ENCODE assay signal across 9 cellular contexts in the genomic region with DNA sequence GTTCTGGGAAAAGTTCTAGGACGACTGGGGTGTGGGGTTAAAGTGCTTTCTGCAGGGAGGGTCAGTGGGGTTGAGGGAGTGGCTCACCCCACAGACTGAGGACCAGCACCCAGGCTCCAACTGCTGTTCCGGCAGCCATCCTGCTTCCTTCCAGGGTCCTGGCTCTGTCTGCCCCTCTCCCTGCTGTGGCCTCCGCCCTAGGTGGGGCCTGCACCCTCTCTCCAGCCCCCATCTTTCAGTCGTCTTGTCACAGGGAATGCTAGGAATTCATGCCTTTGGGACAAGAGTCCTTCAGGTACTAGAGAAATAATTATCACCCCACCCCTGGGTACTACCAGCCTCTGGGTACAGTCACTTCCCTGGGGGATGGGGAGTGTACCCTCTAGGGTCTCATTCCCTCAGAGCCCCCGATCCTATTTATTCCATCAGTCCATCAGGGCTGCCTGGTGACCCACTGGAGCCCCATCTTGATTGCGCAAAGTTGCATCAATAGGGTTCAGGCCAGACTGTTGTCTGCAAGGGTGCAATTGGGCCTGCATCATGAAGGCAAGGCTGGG. TPM values are rescaled to one million over a fixed set of nuclear protein-coding genes. Genes with fewer than 3 reads are reported as not detected.
DNase-seq lines count a peak whose midpoint lies in the region; ATAC-seq and TF ChIP-seq lines count a peak whose summit lies in the region.
"Had no signal": no experiment of that assay in that cellular context is flagged by ENCODE, and none has a peak within 500 bp of the region (broad histone marks: within the 10 kb centered on the region; RNA-seq: fewer than 3 reads in every experiment).

A gene (minus strand): TSS at position 170 of the 557 bp plus-strand sequence. CDS start 31 bp downstream, at position 139.

- peaks cover 6 to 75% (median 42%) of the 10 kb centered on the region in 4 donors for H3K4me1 Mint-ChIP-seq in CD4-positive, CD25-positive, alpha-beta regulatory T cell
- peaks cover 41% of the 10 kb centered on the region for H3K4me1 Mint-ChIP-seq in progenitor cell of endocrine pancreas (ENCODE audit: low read depth)

- intact Hi-C loops in HCT116 (cut with micrococcal nuclease), result no loop called here

- H3K27ac Mint-ChIP-seq in CD4-positive, CD25-positive, alpha-beta regulatory T cell, result peak within 1 kb of the TSS; percentile 35 to 90 (median 42)
- no peak within 1 kb of the TSS for H3K27ac Mint-ChIP-seq in progenitor cell of endocrine pancreas

- peaks cover 42% of the 10 kb centered on the region for H3K4me1 ChIP-seq in CD4-positive, CD25-positive, alpha-beta regulatory T cell (ENCODE audit: control insufficient read depth, insufficient read depth, low read length, poor library complexity, severe bottlenecking)
- H3K4me1 ChIP-seq in HCT116 (ENCODE audit: control insufficient read depth in 1 of 2, insufficient read depth in 2 of 2, low read length in 2 of 2), result peaks cover 9 to 34% of the 10 kb centered on the region in 2 experiments
- H3K4me1 ChIP-seq in effector memory CD4-positive, alpha-beta T cell (ENCODE audit: control insufficient read depth, insufficient read depth, low read length, poor library complexity, severe bottlenecking), result peaks cover 34% of the 10 kb centered on the region

- POLR2A ChIA-PET in HCT116 (lab: Charles Lee), result no interaction called here

- DNase-seq in CD4-positive, CD25-positive, alpha-beta regulatory T cell, result no peak
- DNase-seq in HCT116 (ENCODE audit: low read depth, low spot score), result no peak
- DNase-seq in effector memory CD4-positive, alpha-beta T cell, result no peak
- DNase-seq in progenitor cell of endocrine pancreas (ENCODE audit: low spot score, unreplicated experiment), result no peak
- DNase-seq in stimulated activated naive CD4-positive, alpha-beta T cell (lab: John Stamatoyannopoulos, UW), result no peak
- DNase-seq in D341Med (ENCODE audit: low spot score), result no peak
- DNase-seq in NCI-H187 (lab: John Stamatoyannopoulos, UW), result no peak
- DNase-seq: mucosa of descending colon had no signal

- no peaks in the 10 kb centered on the region for H3K9me3 ChIP-seq in CD4-positive, CD25-positive, alpha-beta regulatory T cell (ENCODE audit: control insufficient read depth in 2 of 2, low read length in 2 of 2)
- no peaks in the 10 kb centered on the region for H3K9me3 ChIP-seq in HCT116 (ENCODE audit: control insufficient read depth in 1 of 2, insufficient read depth in 1 of 2, low read depth in 1 of 2, low read length in 2 of 2)
- H3K9me3 ChIP-seq in effector memory CD4-positive, alpha-beta T cell (ENCODE audit: control insufficient read depth, low read length), result no peaks in the 10 kb centered on the region
- H3K9me3 ChIP-seq: mucosa of descending colon had no signal

- H3K27ac ChIP-seq in CD4-positive, CD25-positive, alpha-beta regulatory T cell (ENCODE audit: insufficient read depth, low read length, poor library complexity, severe bottlenecking), result peak within 1 kb of the TSS; percentile 67
- peak within 1 kb of the TSS; percentile 43 for H3K27ac ChIP-seq in HCT116 (ENCODE audit: low read depth, low read length)
- H3K27ac ChIP-seq in effector memory CD4-positive, alpha-beta T cell (ENCODE audit: insufficient read depth, low read length, poor library complexity, severe bottlenecking), result peak within 1 kb of the TSS; percentile 68

- TF ChIP-seq POLR2A in HCT116 (IDR thresholded peaks at IDR 0.05; ENCODE audit: borderline replicate concordance, extremely low read depth, insufficient read depth, insufficient read length), result no peak

- BruUV-seq in HCT116 (replicated peaks; lab: Mats Ljungman, UMichigan), result no TSS peak

- H3K4me3 ChIP-seq in CD4-positive, CD25-positive, alpha-beta regulatory T cell (ENCODE audit: low read depth, low read length), result no peak within 1 kb of the TSS
- H3K4me3 ChIP-seq in HCT116 (replicated peaks in 1 of 2; ENCODE audit: low read depth in 1 of 2, low read length in 2 of 2), result no peak within 1 kb of the TSS
- H3K4me3 ChIP-seq in effector memory CD4-positive, alpha-beta T cell (ENCODE audit: insufficient read depth, low read depth, low read length, poor library complexity, severe bottlenecking), result no peak within 1 kb of the TSS
- H3K4me3 ChIP-seq: mucosa of descending colon had no signal

- ATAC-seq in CD4-positive, CD25-positive, alpha-beta regulatory T cell (ENCODE audit: low read depth in 2 of 2), result no peak
- ATAC-seq in HCT116 (no peak), HG03159 (IDR thresholded peaks at IDR 0.05; ENCODE audit: unreplicated experiment) (no peak)
- ATAC-seq: mucosa of descending colon had no signal

- H3K4me3 Mint-ChIP-seq in CD4-positive, CD25-positive, alpha-beta regulatory T cell, result peak within 1 kb of the TSS in 1 of 4 donors; percentile 29
- no peak within 1 kb of the TSS for H3K4me3 Mint-ChIP-seq in progenitor cell of endocrine pancreas (ENCODE audit: low read depth)

- no peaks in the 10 kb centered on the region for H3K27me3 Mint-ChIP-seq in CD4-positive, CD25-positive, alpha-beta regulatory T cell
- H3K27me3 Mint-ChIP-seq in progenitor cell of endocrine pancreas, result no peaks in the 10 kb centered on the region

- peak within 1 kb of the TSS; percentile 33 for H3K9ac ChIP-seq in HCT116 (ENCODE audit: low read length)

- no peak for TF ChIP-seq RAD21 in HCT116 (IDR thresholded peaks at IDR 0.05; ENCODE audit: low read depth)

- H4K20me1 ChIP-seq in HCT116 (ENCODE audit: insufficient read depth), result no peaks in the 10 kb centered on the region

- H2AFZ ChIP-seq in HCT116 (ENCODE audit: low read depth, low read length, poor library complexity, severe bottlenecking), result no peak within 1 kb of the TSS

- peak within 1 kb of the TSS; percentile 35; the same call in 1 of the 2 replicates for H3K4me2 ChIP-seq in HCT116 (ENCODE audit: low read length)

- peaks cover 9% of the 10 kb centered on the region for H3K79me2 ChIP-seq in HCT116 (ENCODE audit: insufficient read depth, low read length)

- TF ChIP-seq CTCF in HCT116 (IDR thresholded peaks at IDR 0.05 in 2 of 3, conservative IDR thresholded peaks at IDR 0.05 in 1 of 3; ENCODE audit: borderline replicate concordance in 1 of 3, insufficient read depth in 1 of 3, low read depth in 2 of 3, low read length in 2 of 3), result no peak
- TF ChIP-seq CTCF in progenitor cell of endocrine pancreas (IDR thresholded peaks at IDR 0.05; ENCODE audit: unreplicated experiment), result no peak

- H3K9me3 Mint-ChIP-seq in CD4-positive, CD25-positive, alpha-beta regulatory T cell, result no peaks in the 10 kb centered on the region
- no peaks in the 10 kb centered on the region for H3K9me3 Mint-ChIP-seq in progenitor cell of endocrine pancreas (ENCODE audit: low read depth)

- RAD21 ChIA-PET in HCT116 (lab: Charles Lee; ENCODE audit: low non-redundant PET in 1 of 2, low total read pairs in 2 of 2, uncharacterized antibody in 2 of 2, unreplicated experiment in 2 of 2), result no interaction called here

- H3K9me2 ChIP-seq in HCT116 (ENCODE audit: insufficient read depth), result no peaks in the 10 kb centered on the region

- peaks cover 44% of the 10 kb centered on the region for H3K36me3 ChIP-seq in CD4-positive, CD25-positive, alpha-beta regulatory T cell (ENCODE audit: control insufficient read depth, insufficient read depth, low read length)
- peaks cover 10 to 13% of the 10 kb centered on the region in 2 experiments; a peak in 3 of 4 replicates for H3K36me3 ChIP-seq in HCT116 (ENCODE audit: control insufficient read depth in 1 of 2, insufficient read depth in 2 of 2, low read length in 2 of 2)
- H3K36me3 ChIP-seq in effector memory CD4-positive, alpha-beta T cell (ENCODE audit: control insufficient read depth, insufficient read depth, low read length), result peaks cover 60% of the 10 kb centered on the region

- CTCF ChIA-PET in HCT116 (lab: Charles Lee), result no interaction called here

- no peaks in the 10 kb centered on the region for H3K27me3 ChIP-seq in CD4-positive, CD25-positive, alpha-beta regulatory T cell (ENCODE audit: control insufficient read depth, insufficient read depth, low read length)
- H3K27me3 ChIP-seq in HCT116 (ENCODE audit: insufficient read depth, low read length), result no peaks in the 10 kb centered on the region
- H3K27me3 ChIP-seq in effector memory CD4-positive, alpha-beta T cell (replicated peaks; ENCODE audit: control insufficient read depth, insufficient read depth, low read length, poor library complexity, severe bottlenecking), result no peaks in the 10 kb centered on the region

- peaks cover 38% of the 10 kb centered on the region for H3K36me3 Mint-ChIP-seq in CD4-positive, CD25-positive, alpha-beta regulatory T cell
- peaks cover 24% of the 10 kb centered on the region for H3K36me3 Mint-ChIP-seq in progenitor cell of endocrine pancreas (ENCODE audit: insufficient read depth)

TF ChIP-seq in HCT116, 20 proteins besides CTCF, POLR2A, EP300 and RAD21 (continues in another document):
- TF ChIP-seq EZH2phosphoT487 (IDR thresholded peaks at IDR 0.05; ENCODE audit: borderline replicate concordance), result no peak
- TF ChIP-seq, protein P1, sequence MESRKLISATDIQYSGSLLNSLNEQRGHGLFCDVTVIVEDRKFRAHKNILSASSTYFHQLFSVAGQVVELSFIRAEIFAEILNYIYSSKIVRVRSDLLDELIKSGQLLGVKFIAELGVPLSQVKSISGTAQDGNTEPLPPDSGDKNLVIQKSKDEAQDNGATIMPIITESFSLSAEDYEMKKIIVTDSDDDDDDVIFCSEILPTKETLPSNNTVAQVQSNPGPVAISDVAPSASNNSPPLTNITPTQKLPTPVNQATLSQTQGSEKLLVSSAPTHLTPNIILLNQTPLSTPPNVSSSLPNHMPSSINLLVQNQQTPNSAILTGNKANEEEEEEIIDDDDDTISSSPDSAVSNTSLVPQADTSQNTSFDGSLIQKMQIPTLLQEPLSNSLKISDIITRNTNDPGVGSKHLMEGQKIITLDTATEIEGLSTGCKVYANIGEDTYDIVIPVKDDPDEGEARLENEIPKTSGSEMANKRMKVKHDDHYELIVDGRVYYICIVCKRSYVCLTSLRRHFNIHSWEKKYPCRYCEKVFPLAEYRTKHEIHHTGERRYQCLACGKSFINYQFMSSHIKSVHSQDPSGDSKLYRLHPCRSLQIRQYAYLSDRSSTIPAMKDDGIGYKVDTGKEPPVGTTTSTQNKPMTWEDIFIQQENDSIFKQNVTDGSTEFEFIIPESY (IDR thresholded peaks at IDR 0.05; ENCODE audit: extremely low read depth, insufficient replicate concordance, low read length), result no peak
- TF ChIP-seq EGR1 (IDR thresholded peaks at IDR 0.05; ENCODE audit: low read depth), result no peak
- no peak for TF ChIP-seq ZNF274 (IDR thresholded peaks at IDR 0.05; ENCODE audit: low read depth, low read length)
- no peak for TF ChIP-seq SP1 (IDR thresholded peaks at IDR 0.05; ENCODE audit: low read depth)
- TF ChIP-seq POLR2AphosphoS5 (IDR thresholded peaks at IDR 0.05; ENCODE audit: low read depth, low read length), result peak; percentile 47

RNA-seq across cellular contexts. Expression of the gene that starts here (rescaled TPM):
- total RNA-seq in CD4-positive, CD25-positive, alpha-beta regulatory T cell, result 27.8 TPM
- under 1 TPM in 2 of 4 donors, not detected in 2; 0.44 to 0.52 TPM for polyA plus RNA-seq in CD4-positive, CD25-positive, alpha-beta regulatory T cell
- total RNA-seq in HCT116 (2021; ENCODE audit: unreplicated experiment) (22.6 TPM), progenitor cell of endocrine pancreas (28.5 and 29.9 TPM in 2 replicates)
- 9.5 and 10.3 TPM in 2 replicates for polyA plus RNA-seq in HCT116 (2012)
